In the genomic region with DNA sequence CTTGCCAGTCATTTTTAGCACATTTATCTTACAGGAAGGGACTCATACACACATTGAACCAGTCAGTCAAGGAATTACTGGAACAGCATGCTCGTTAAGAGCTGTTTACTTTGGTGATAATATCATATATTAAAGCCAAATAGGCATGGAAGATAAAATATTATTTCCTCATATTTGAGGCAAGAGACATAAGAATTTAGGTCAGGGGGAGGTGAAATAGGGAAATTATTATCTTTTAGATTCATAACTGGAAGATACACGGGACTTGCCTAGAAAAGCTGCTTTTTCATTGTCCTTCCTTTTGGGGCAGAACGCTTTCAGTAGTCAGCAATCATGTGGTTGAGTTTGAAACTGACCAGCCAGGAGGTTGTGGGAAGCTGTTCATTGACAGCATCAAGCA, we compare ENCODE assay signal across 29 cellular contexts.
DNase-seq lines count a peak whose midpoint lies in the region; ATAC-seq, FAIRE-seq and TF ChIP-seq lines count a peak whose summit lies in the region.
"Had no signal": no experiment of that assay in that cellular context is flagged by ENCODE, and none has a peak within 500 bp of the region (broad histone marks: within the 10 kb centered on the region; RNA-seq: fewer than 3 reads in every experiment).

No MANE protein-coding gene starts in this region.

- no peaks in the 10 kb centered on the region for H3K27me3 ChIP-seq in PC-3 (ENCODE audit: low read length)
- H3K27me3 ChIP-seq in spleen (replicated peaks in 1 of 7) = no peaks in the 10 kb centered on the region
- H3K27me3 ChIP-seq: heart right ventricle, Peyer's patch, transverse colon had no signal

- no peak overlapping the region for H3K4me3 ChIP-seq in PC-3 (ENCODE audit: low read length)
- H3K4me3 ChIP-seq in kidney (ENCODE audit: low read length in 2 of 2) = no peak overlapping the region
- H3K4me3 ChIP-seq in spleen = no peak overlapping the region
- H3K4me3 ChIP-seq: GM23248, heart right ventricle, mucosa of descending colon, Peyer's patch, SK-N-MC, transverse colon had no signal

- no TSS peak for BruUV-seq in PC-3 (replicated peaks; lab: Mats Ljungman, UMichigan)

- H4K20me1 ChIP-seq in PC-3 (ENCODE audit: low read length) = no peaks in the 10 kb centered on the region

- TF ChIP-seq CTCF in PC-3 (conservative IDR thresholded peaks at IDR 0.05; ENCODE audit: low read depth, low read length) (no peak), kidney (IDR thresholded peaks at IDR 0.05; ENCODE audit: borderline replicate concordance, extremely low read depth, insufficient read depth) (no peak), spleen (IDR thresholded peaks at IDR 0.05 in 8 of 11, conservative IDR thresholded peaks at IDR 0.05 in 3 of 11) (no peak), D721Med (IDR thresholded peaks at IDR 0.05; ENCODE audit: insufficient read depth, missing control alignments) (no peak)

- H3K4me3 Mint-ChIP-seq in activated T-cell treated with anti-CD3 and anti-CD28 coated beads, Interleukin-2, amount 50 U/mL, for 72 hours = no peak overlapping the region
- H3K4me3 Mint-ChIP-seq: activated naive CD8-positive, alpha-beta T cell; B cell; nephron progenitor cell had no signal

- H3K4me2 ChIP-seq in PC-3 (ENCODE audit: low read length) = peak overlapping the region; percentile 47

- H3K27me3 Mint-ChIP-seq in activated T-cell treated with anti-CD3 and anti-CD28 coated beads, Interleukin-2, amount 50 U/mL, for 72 hours (ENCODE audit: low read depth) = peaks cover 6% of the 10 kb centered on the region

- no peaks in the 10 kb centered on the region for H3K9me3 Mint-ChIP-seq in activated T-cell treated with anti-CD3 and anti-CD28 coated beads, Interleukin-2, amount 50 U/mL, for 72 hours
- H3K9me3 Mint-ChIP-seq: nephron progenitor cell had no signal

- no peaks in the 10 kb centered on the region for H3K79me2 ChIP-seq in PC-3 (ENCODE audit: low read length)
- H3K79me2 ChIP-seq: parathyroid adenoma had no signal

- POLR2A ChIA-PET in PC-3 (lab: Charles Lee; ENCODE audit: unreplicated experiment) = interaction anchor here (0.6 to 0.8 kb wide), 2 partner anchors 135 to 151 kb away, joined by 3 to 6 read pairs; no protein-coding TSS in a partner anchor

- FAIRE-seq in kidney (lab: Jason Lieb, UNC) (no peak), D721Med (lab: Jason Lieb, UNC) (no peak)
- FAIRE-seq: A204.1, HTR-8/SVneo had no signal

- H3K27ac Mint-ChIP-seq in activated T-cell treated with anti-CD3 and anti-CD28 coated beads, Interleukin-2, amount 50 U/mL, for 72 hours = peak overlapping the region; percentile 44
- H3K27ac Mint-ChIP-seq: activated naive CD8-positive, alpha-beta T cell; B cell; nephron progenitor cell had no signal

- WGBS in spleen, 5 donors = 47 to 64% (median 58%) methylated on average over 3 of the region's 3 CpGs

- CTCF ChIA-PET in PC-3 (lab: Charles Lee) = interaction anchor here (0.6 kb wide), 1 partner anchor 84 kb away, joined by 3 read pairs; no protein-coding TSS in a partner anchor

- no peak for DNase-seq in activated T-cell treated with anti-CD3 and anti-CD28 coated beads, Interleukin-2, amount 50 U/mL, for 72 hours
- no peak for DNase-seq in activated T-cell treated with anti-CD3 and anti-CD28 coated beads, Interleukin-2, amount 50 U/mL, for 1 hour
- DNase-seq in PC-3 (peak; percentile 62), kidney (no peak), spleen (no peak), DMS79 (lab: John Stamatoyannopoulos, UW) (no peak), D721Med (ENCODE audit: insufficient read length, low spot score) (no peak)
- DNase-seq: activated CD4-positive, alpha-beta T cell treated with anti-CD3 and anti-CD28 coated beads, Interleukin-2, amount 50 U/mL, for 1 hour; effector CD8-positive, alpha-beta T cell; foreskin fibroblast; GM23248; heart right ventricle; Karpas-422; mucosa of descending colon; NCI-H1694 treated with DMSO at 0.1 percent for 48 hours; NCI-H2171; NCI-H510A treated with DMSO at 0.1 percent for 48 hours; nephron progenitor cell; Peyer's patch; transverse colon; WERI-Rb-1 had no signal

- H3F3A ChIP-seq in PC-3 (ENCODE audit: low read length, unreplicated experiment) = no peaks in the 10 kb centered on the region

- H3K4me1 ChIP-seq in PC-3 (ENCODE audit: insufficient read depth, low read length) (peaks cover 20% of the 10 kb centered on the region), kidney (ENCODE audit: control insufficient read depth in 1 of 2, insufficient read depth in 1 of 2, low read depth in 1 of 2, low read length in 2 of 2) (peaks cover 5 to 35% of the 10 kb centered on the region in 2 donors), spleen (peaks cover 4 to 51% (median 16%) of the 10 kb centered on the region in 6 donors)
- H3K4me1 ChIP-seq: parathyroid adenoma, Peyer's patch had no signal

- peaks cover 4% of the 10 kb centered on the region for H3K4me1 Mint-ChIP-seq in activated T-cell treated with anti-CD3 and anti-CD28 coated beads, Interleukin-2, amount 50 U/mL, for 72 hours (ENCODE audit: low read depth)
- H3K4me1 Mint-ChIP-seq: B cell, nephron progenitor cell had no signal

- no peak for ATAC-seq in activated T-cell treated with anti-CD3 and anti-CD28 coated beads, Interleukin-2, amount 50 U/mL, for 72 hours (replicated peaks in 1 of 2)
- peak; percentile 51 for ATAC-seq in PC-3
- no peak for ATAC-seq in HG02852 (IDR thresholded peaks at IDR 0.05; ENCODE audit: unreplicated experiment)
- ATAC-seq: left lobe of liver, mucosa of descending colon had no signal

- no peaks in the 10 kb centered on the region for H3K9me2 ChIP-seq in PC-3 (replicated peaks; ENCODE audit: low read length)

- H3K9ac ChIP-seq in PC-3 (ENCODE audit: low read length) = peak overlapping the region; percentile 17; the same call in 1 of the 2 replicates
- H3K9ac ChIP-seq in kidney (ENCODE audit: low read length in 2 of 2) = no peak overlapping the region
- H3K9ac ChIP-seq: GM23248, parathyroid adenoma had no signal

- H3K27ac ChIP-seq in PC-3 (ENCODE audit: low read length) (peak overlapping the region; percentile 78), kidney (ENCODE audit: low read depth in 2 of 2, low read length in 2 of 2) (peak overlapping the region; percentile 30 to 56), spleen (peak overlapping the region in 7 of 8 donors; percentile 17 to 83 (median 57))
- H3K27ac ChIP-seq: GM23248, parathyroid adenoma, Peyer's patch, SK-N-MC, transverse colon, WERI-Rb-1 had no signal

- no peak overlapping the region for H2AFZ ChIP-seq in PC-3 (ENCODE audit: low read length)
- H2AFZ ChIP-seq: GM23248, parathyroid adenoma had no signal

- no peaks in the 10 kb centered on the region for H3K9me3 ChIP-seq in PC-3 (ENCODE audit: low read length)
- H3K9me3 ChIP-seq in kidney (ENCODE audit: control insufficient read depth in 1 of 2, low read length in 2 of 2) = no peaks in the 10 kb centered on the region
- H3K9me3 ChIP-seq in spleen = no peaks in the 10 kb centered on the region
- H3K9me3 ChIP-seq: heart right ventricle, mucosa of descending colon, Peyer's patch, transverse colon had no signal

- H3K36me3 ChIP-seq in PC-3 (ENCODE audit: low read depth, low read length) (peaks cover 8% of the 10 kb centered on the region; the same call in 1 of the 2 replicates), kidney (ENCODE audit: control insufficient read depth in 1 of 2, insufficient read depth in 2 of 2, low read length in 2 of 2) (peaks cover under 1 to 9% of the 10 kb centered on the region in 2 donors), spleen (peaks cover 0 to 3% (median 0%) of the 10 kb centered on the region in 6 donors)
- H3K36me3 ChIP-seq: Peyer's patch, transverse colon, WERI-Rb-1 had no signal

- intact Hi-C loops in PC-3 (cut with micrococcal nuclease) (no loop called here), kidney (cut with DNase I) (no loop called here), spleen (cut with DNase I; ENCODE audit: low total_unique reads) (no loop called here)

- no peak for TF ChIP-seq POLR2A in spleen (IDR thresholded peaks at IDR 0.05)

- H3K36me3 Mint-ChIP-seq in activated T-cell treated with anti-CD3 and anti-CD28 coated beads, Interleukin-2, amount 50 U/mL, for 72 hours (ENCODE audit: insufficient read depth in 2 of 2) = no peaks in the 10 kb centered on the region
- H3K36me3 Mint-ChIP-seq: activated naive CD8-positive, alpha-beta T cell had no signal
